25 cellular contexts compared by ENCODE assay signal in genomic region chr13:93522486-93522885, GRCh38.
DNase-seq lines count a peak whose midpoint lies in the region; ATAC-seq and TF ChIP-seq lines count a peak whose summit lies in the region.
"Had no signal": no experiment of that assay in that cellular context is flagged by ENCODE, and none has a peak within 500 bp of the region (broad histone marks: within the 10 kb centered on the region; RNA-seq: fewer than 3 reads in every experiment).

No MANE protein-coding gene starts in this region.

- ATAC-seq in HG02870 (IDR thresholded peaks at IDR 0.05; ENCODE audit: unreplicated experiment) (no peak), HG03045 (IDR thresholded peaks at IDR 0.05; ENCODE audit: unreplicated experiment) (no peak), aorta (ENCODE audit: low FRiP score) (no peak)
- ATAC-seq: SK-N-SH treated with all-trans-retinoic acid at 6 μM for 48 hours, WTC11 had no signal

- H3K4me3 ChIP-seq in HUES48 (ENCODE audit: low read depth, low read length) (no peak overlapping the region), astrocyte of the cerebellum (ENCODE audit: low read depth, low read length) (no peak overlapping the region), kidney epithelial cell (ENCODE audit: low read depth, low read length) (no peak overlapping the region), aorta (ENCODE audit: low read length in 2 of 2) (no peak overlapping the region)
- H3K4me3 ChIP-seq: BLaER1 treated with 17β-estradiol and CSF1 and Interleukin-3, amounts not matched to agents 10 nM and 100 nM; right atrium auricular region had no signal

- H3K9me3 ChIP-seq in HUES48 (ENCODE audit: control insufficient read depth, insufficient read depth, low read length) (no peaks in the 10 kb centered on the region), aorta (ENCODE audit: control insufficient read depth, low read length) (no peaks in the 10 kb centered on the region)
- H3K9me3 ChIP-seq: BLaER1 treated with 17β-estradiol and CSF1 and Interleukin-3, amounts not matched to agents 10 nM and 100 nM; right atrium auricular region had no signal

- H3K4me1 ChIP-seq in HUES48 (ENCODE audit: control insufficient read depth, insufficient read depth, low read length) (peaks cover 65% of the 10 kb centered on the region), aorta (ENCODE audit: control insufficient read depth in 1 of 2, insufficient read depth in 2 of 2, low read length in 2 of 2) (no peaks in the 10 kb centered on the region)
- H3K4me1 ChIP-seq: BLaER1 treated with 17β-estradiol and CSF1 and Interleukin-3, amounts not matched to agents 10 nM and 100 nM; right atrium auricular region had no signal

- no peak for TF ChIP-seq CTCF in astrocyte of the cerebellum (IDR thresholded peaks at IDR 0.05; ENCODE audit: low read depth, low read length, missing control alignments)
- no peak for TF ChIP-seq CTCF in kidney epithelial cell (IDR thresholded peaks at IDR 0.05; ENCODE audit: insufficient read depth, low read length, poor library complexity, severe bottlenecking)

- WGBS in aorta, 2 donors = 69 to 81% methylated on average over 3 of the region's 3 CpGs

- no peak overlapping the region for H3K9ac ChIP-seq in HUES48 (ENCODE audit: low read depth, low read length)
- H3K9ac ChIP-seq: BLaER1 treated with 17β-estradiol and CSF1 and Interleukin-3, amounts not matched to agents 10 nM and 100 nM had no signal

- DNase-seq in ACHN (peak; percentile 63), astrocyte of the cerebellum (ENCODE audit: low read depth) (peak; percentile 53), kidney epithelial cell (ENCODE audit: low read depth) (peak; percentile 19), DMS153 treated with DMSO at 0.1 percent for 48 hours (lab: John Stamatoyannopoulos, UW; ENCODE audit: unreplicated experiment) (no peak), aorta (no peak)
- DNase-seq: 8988T; activated CD4-positive, alpha-beta memory T cell treated with anti-CD3 and anti-CD28 coated beads for 36 hours; activated gamma-delta T cell; activated T-cell treated with anti-CD3 and anti-CD28 coated beads for 4 hours; amniotic stem cell; Calu3; EL; hippocampal formation; KBM-7; NCI-H1105; NCI-H510A; RPMI8226; stimulated activated CD8-positive, alpha-beta memory T cell treated with anti-CD3 and anti-CD28 coated beads, Interleukin-4, amount 100 ng/mL, for 48 hours had no signal

- H3K36me3 ChIP-seq in HUES48 (ENCODE audit: control insufficient read depth, insufficient read depth, low read length) = no peaks in the 10 kb centered on the region
- H3K36me3 ChIP-seq in kidney epithelial cell (ENCODE audit: control insufficient read depth, insufficient read depth, low read length) = no peaks in the 10 kb centered on the region
- no peaks in the 10 kb centered on the region for H3K36me3 ChIP-seq in aorta (ENCODE audit: control insufficient read depth in 1 of 2, insufficient read depth in 2 of 2, low read length in 1 of 2)
- H3K36me3 ChIP-seq: BLaER1 treated with 17β-estradiol and CSF1 and Interleukin-3, amounts not matched to agents 10 nM and 100 nM; right atrium auricular region had no signal

- intact Hi-C loops in aorta (cut with DNase I) = no loop called here

- H3K27me3 ChIP-seq in HUES48 (ENCODE audit: control insufficient read depth, insufficient read depth, low read length) = no peaks in the 10 kb centered on the region
- H3K27me3 ChIP-seq in kidney epithelial cell (ENCODE audit: control insufficient read depth, insufficient read depth, low read length) = no peaks in the 10 kb centered on the region
- H3K27me3 ChIP-seq in aorta (ENCODE audit: control insufficient read depth in 1 of 2, insufficient read depth in 2 of 2, low read length in 1 of 2) = no peaks in the 10 kb centered on the region
- H3K27me3 ChIP-seq: BLaER1 treated with 17β-estradiol and CSF1 and Interleukin-3, amounts not matched to agents 10 nM and 100 nM; right atrium auricular region had no signal

- H3K27ac ChIP-seq in HUES48 (ENCODE audit: low read depth, low read length) (peak overlapping the region; percentile 48), aorta (ENCODE audit: low read depth in 1 of 2, low read length in 2 of 2) (no peak overlapping the region)
- H3K27ac ChIP-seq: BLaER1 treated with 17β-estradiol and CSF1 and Interleukin-3, amounts not matched to agents 10 nM and 100 nM; right atrium auricular region had no signal

- in situ Hi-C loops in ACHN (cut with HindIII; ENCODE audit: low pct_ligation_motif_present, low pct_unique_long_range_greater_than_20kb, low sequenced_read_pairs) (no loop called here), astrocyte of the cerebellum (cut with HindIII; ENCODE audit: low sequenced_read_pairs) (no loop called here)

Comparison
In these comparisons a context has a peak if more than half of its experiments do, and no peak if none do; other contexts are left out.
1. DNase-seq: peak in ACHN (single experiment), astrocyte of the cerebellum (single experiment) and kidney epithelial cell (single experiment); none in DMS153 treated with DMSO at 0.1 percent for 48 hours (single experiment) and aorta (0 of 2).